19 cellular contexts compared by ENCODE assay signal in genomic region chr4:13427599-13428325, GRCh38. TPM values are rescaled to one million over a fixed set of nuclear protein-coding genes. Genes with fewer than 3 reads are reported as not detected.
DNase-seq lines count a peak whose midpoint lies in the region; ATAC-seq and TF ChIP-seq lines count a peak whose summit lies in the region.
"Had no signal": no experiment of that assay in that cellular context is flagged by ENCODE, and none has a peak within 500 bp of the region (broad histone marks: within the 10 kb centered on the region; RNA-seq: fewer than 3 reads in every experiment).

No MANE protein-coding gene starts in this region.

- no peak overlapping the region for H3K9ac ChIP-seq in mesendoderm (ENCODE audit: low read length)

- H3K4me3 Mint-ChIP-seq in Caco-2 (ENCODE audit: unreplicated experiment) (peak overlapping the region; percentile 72), T-helper 17 cell (no peak overlapping the region)
- no peak overlapping the region for H3K4me3 Mint-ChIP-seq in activated CD8-positive, alpha-beta T cell treated with anti-CD3 and anti-CD28 coated beads, Interleukin-2, amount 10 ng/mL, durations not matched to agents 7 days and 5 days
- H3K4me3 Mint-ChIP-seq: activated CD4-positive, alpha-beta T cell treated with anti-CD3 and anti-CD28 coated beads, Interleukin-2, amount 10 ng/mL, durations not matched to agents 24 days and 14 days; CD8-positive, alpha-beta memory T cell; neural crest cell had no signal

- no peak for TF ChIP-seq CTCF in Caco-2 (IDR thresholded peaks at IDR 0.05; ENCODE audit: insufficient read depth in 1 of 2, low read depth in 1 of 2, low read length in 1 of 2, severe bottlenecking in 1 of 2, unreplicated experiment in 1 of 2)

- CTCF ChIA-PET in Caco-2 (lab: Charles Lee), result interaction anchor here (0.6 kb wide), 1 partner anchor 583 kb away, joined by 4 read pairs; no protein-coding TSS in a partner anchor
- CTCF ChIA-PET in activated CD8-positive, alpha-beta T cell treated with anti-CD3 and anti-CD28 coated beads, Interleukin-2, amount 10 ng/mL, durations not matched to agents 7 days and 5 days (lab: Charles Lee), result no interaction called here

- H3K9me3 Mint-ChIP-seq in Caco-2 (ENCODE audit: unreplicated experiment), result peaks cover 7% of the 10 kb centered on the region
- H3K9me3 Mint-ChIP-seq in activated CD8-positive, alpha-beta T cell treated with anti-CD3 and anti-CD28 coated beads, Interleukin-2, amount 10 ng/mL, durations not matched to agents 7 days and 5 days (ENCODE audit: insufficient read depth), result no peaks in the 10 kb centered on the region
- H3K9me3 Mint-ChIP-seq: activated CD4-positive, alpha-beta T cell treated with anti-CD3 and anti-CD28 coated beads, Interleukin-2, amount 10 ng/mL, durations not matched to agents 24 days and 14 days had no signal

- no peak overlapping the region for H3K56ac ChIP-seq in mesendoderm (ENCODE audit: low read length)

- H3K27ac Mint-ChIP-seq in Caco-2 (ENCODE audit: unreplicated experiment) (peak overlapping the region; percentile 92), T-helper 17 cell (peak overlapping the region; percentile 3)
- no peak overlapping the region for H3K27ac Mint-ChIP-seq in activated CD8-positive, alpha-beta T cell treated with anti-CD3 and anti-CD28 coated beads, Interleukin-2, amount 10 ng/mL, durations not matched to agents 7 days and 5 days
- H3K27ac Mint-ChIP-seq: activated CD4-positive, alpha-beta T cell treated with anti-CD3 and anti-CD28 coated beads, Interleukin-2, amount 10 ng/mL, durations not matched to agents 24 days and 14 days had no signal

- peak overlapping the region; percentile 75 for H3K18ac ChIP-seq in mesendoderm (ENCODE audit: low read length)

- H3K4me1 Mint-ChIP-seq in Caco-2 (ENCODE audit: low read depth, unreplicated experiment) (peaks cover 32% of the 10 kb centered on the region), T-helper 17 cell (peaks cover 14% of the 10 kb centered on the region)
- H3K4me1 Mint-ChIP-seq in activated CD8-positive, alpha-beta T cell treated with anti-CD3 and anti-CD28 coated beads, Interleukin-2, amount 10 ng/mL, durations not matched to agents 7 days and 5 days (ENCODE audit: low read depth), result no peaks in the 10 kb centered on the region
- H3K4me1 Mint-ChIP-seq: activated CD4-positive, alpha-beta T cell treated with anti-CD3 and anti-CD28 coated beads, Interleukin-2, amount 10 ng/mL, durations not matched to agents 24 days and 14 days had no signal

- H3K27ac ChIP-seq in epithelial cell of prostate, result peak overlapping the region; percentile 71
- peak overlapping the region; percentile 31 for H3K27ac ChIP-seq in mesendoderm (ENCODE audit: low read depth, low read length)
- H3K27ac ChIP-seq: adrenal gland had no signal

- no peak overlapping the region for H2AK5ac ChIP-seq in mesendoderm (ENCODE audit: low read length)

- H2BK120ac ChIP-seq in mesendoderm (ENCODE audit: low read depth, low read length), result no peak overlapping the region

- BruUV-seq in Caco-2 (replicated peaks; lab: Mats Ljungman, UMichigan), result no TSS peak

- H3K27me3 ChIP-seq in Caco-2 (replicated peaks; ENCODE audit: control insufficient read depth, insufficient read depth, low read length) (no peaks in the 10 kb centered on the region), mesendoderm (ENCODE audit: insufficient read depth, low read length, poor library complexity) (no peaks in the 10 kb centered on the region)
- H3K27me3 ChIP-seq: adrenal gland had no signal

- no peaks in the 10 kb centered on the region for H3K9me3 ChIP-seq in Caco-2
- H3K9me3 ChIP-seq in T-helper 17 cell (ENCODE audit: control insufficient read depth, low read length, poor library complexity, severe bottlenecking), result no peaks in the 10 kb centered on the region
- H3K9me3 ChIP-seq: adrenal gland had no signal

- no peaks in the 10 kb centered on the region for H3K79me2 ChIP-seq in mesendoderm (ENCODE audit: control insufficient read depth, insufficient read depth, low read length)

- H3K4me3 ChIP-seq in Caco-2 (ENCODE audit: low read depth, low read length) (no peak overlapping the region), mesendoderm (ENCODE audit: low read length) (no peak overlapping the region)
- H3K4me3 ChIP-seq: adrenal gland had no signal

- no peak overlapping the region for H3K4ac ChIP-seq in mesendoderm (ENCODE audit: low read depth, low read length)

- no peak overlapping the region for H2BK5ac ChIP-seq in mesendoderm (ENCODE audit: low read length)

- H4K8ac ChIP-seq in mesendoderm (ENCODE audit: low read depth, low read length), result peak overlapping the region; percentile 76

- intact Hi-C loops in Caco-2 (cut with micrococcal nuclease; ENCODE audit: unreplicated experiment) (no loop called here), head of caudate nucleus (cut with DNase I) (no loop called here)

- POLR2A ChIA-PET in Caco-2 (lab: Charles Lee), result no interaction called here
- POLR2A ChIA-PET in activated CD8-positive, alpha-beta T cell treated with anti-CD3 and anti-CD28 coated beads, Interleukin-2, amount 10 ng/mL, durations not matched to agents 7 days and 5 days (lab: Charles Lee), result no interaction called here

- no peak overlapping the region for H3K23ac ChIP-seq in mesendoderm (ENCODE audit: low read length)

- no peak overlapping the region for H3K4me2 ChIP-seq in mesendoderm (ENCODE audit: low read length)

- ATAC-seq in T-helper 17 cell (no peak), GM18867 (IDR thresholded peaks at IDR 0.05; ENCODE audit: unreplicated experiment) (no peak)
- no peak for ATAC-seq in activated CD8-positive, alpha-beta T cell treated with anti-CD3 and anti-CD28 coated beads, Interleukin-2, amount 10 ng/mL, durations not matched to agents 7 days and 5 days

- no peak overlapping the region for H4K5ac ChIP-seq in mesendoderm (ENCODE audit: low read length)

- H3K36me3 ChIP-seq in Caco-2 (ENCODE audit: control insufficient read depth, insufficient read depth, low read length) (no peaks in the 10 kb centered on the region), mesendoderm (ENCODE audit: control insufficient read depth, insufficient read depth, low read length) (no peaks in the 10 kb centered on the region)
- H3K36me3 ChIP-seq: adrenal gland had no signal

- H2BK15ac ChIP-seq in mesendoderm (replicated peaks; ENCODE audit: low read depth), result no peak overlapping the region

- H3K36me3 Mint-ChIP-seq in Caco-2 (ENCODE audit: insufficient read depth, unreplicated experiment) (no peaks in the 10 kb centered on the region), T-helper 17 cell (ENCODE audit: low read depth) (peaks cover 11% of the 10 kb centered on the region)
- peaks cover 23% of the 10 kb centered on the region for H3K36me3 Mint-ChIP-seq in activated CD8-positive, alpha-beta T cell treated with anti-CD3 and anti-CD28 coated beads, Interleukin-2, amount 10 ng/mL, durations not matched to agents 7 days and 5 days (ENCODE audit: low read depth)

- H3K79me1 ChIP-seq in mesendoderm (ENCODE audit: low read length), result peaks cover 10% of the 10 kb centered on the region

- peak in 1 of 2 experiments; percentile 20 for DNase-seq in Caco-2
- no peak for DNase-seq in T-helper 17 cell
- DNase-seq in epithelial cell of prostate (ENCODE audit: low read depth, low spot score), result no peak
- DNase-seq in mesendoderm, result peak; percentile 59
- DNase-seq in activated CD8-positive, alpha-beta T cell treated with anti-CD3 and anti-CD28 coated beads, Interleukin-2, amount 10 ng/mL, durations not matched to agents 7 days and 5 days, result no peak
- no peak for DNase-seq in head of caudate nucleus
- no peak for DNase-seq in NCI-H1105 (lab: John Stamatoyannopoulos, UW)
- DNase-seq: activated CD4-positive, alpha-beta T cell treated with anti-CD3 and anti-CD28 coated beads, Interleukin-2, amount 10 ng/mL, durations not matched to agents 24 days and 14 days; activated CD8-positive, alpha-beta memory T cell treated with anti-CD3 and anti-CD28 coated beads, Interleukin-2, amount 50 U/mL, for 4 hours; activated effector memory CD4-positive, alpha-beta T cell treated with anti-CD3 and anti-CD28 coated beads, Interleukin-2, amount 50 U/mL, for 16 hours; adrenal gland; CD8-positive, alpha-beta memory T cell; DND-41; hypothalamus; NCI-H1105 treated with DMSO at 0.1 percent for 48 hours; NCI-H526; substantia nigra had no signal

- H3K27me3 Mint-ChIP-seq in Caco-2 (ENCODE audit: insufficient read depth, unreplicated experiment) (no peaks in the 10 kb centered on the region), T-helper 17 cell (no peaks in the 10 kb centered on the region)
- H3K27me3 Mint-ChIP-seq in activated CD8-positive, alpha-beta T cell treated with anti-CD3 and anti-CD28 coated beads, Interleukin-2, amount 10 ng/mL, durations not matched to agents 7 days and 5 days (ENCODE audit: low read depth), result no peaks in the 10 kb centered on the region
- H3K27me3 Mint-ChIP-seq: activated CD4-positive, alpha-beta T cell treated with anti-CD3 and anti-CD28 coated beads, Interleukin-2, amount 10 ng/mL, durations not matched to agents 24 days and 14 days had no signal

- WGBS in mesendoderm (ENCODE audit: extremely low coverage, insufficient coverage, low lambda C conversion rate), result no CpG with 5 or more reads among the region's 20 CpGs

- peaks cover 11% of the 10 kb centered on the region; the same call in 1 of the 2 replicates for H3K4me1 ChIP-seq in Caco-2
- H3K4me1 ChIP-seq in mesendoderm (ENCODE audit: control insufficient read depth, low read depth, low read length), result no peaks in the 10 kb centered on the region
- H3K4me1 ChIP-seq: adrenal gland had no signal

RNA-seq across cellular contexts. Expression of gene RAB28, which starts 56.4 kb away (rescaled TPM):
- total RNA-seq in Caco-2 (2022), result 12.7 and 14.5 TPM in 2 replicates
- total RNA-seq in T-helper 17 cell, result 1 to 10 TPM; 8.4 to 8.9 TPM
- 14.3 TPM for polyA plus RNA-seq in mesendoderm (2013, experiment 1 of 2)
- polyA plus RNA-seq in mesendoderm (2013, experiment 2 of 2), result 13.7 TPM
- 10 to 100 TPM; 12.2 to 16.1 TPM for total RNA-seq in activated CD8-positive, alpha-beta T cell treated with anti-CD3 and anti-CD28 coated beads, Interleukin-2, amount 10 ng/mL, durations not matched to agents 7 days and 5 days
